In genomic region chr1:23679815-23680214, GRCh38 we compare ENCODE assay signal across 11 cellular contexts.
"Had no signal": no experiment of that assay in that cellular context is flagged by ENCODE, and none has a peak within 500 bp of the region (broad histone marks: within the 10 kb centered on the region; RNA-seq: fewer than 3 reads in every experiment).

No MANE protein-coding gene starts in this region.

- DNase-seq: GM23248, GOT3, H7, H9, HCEC 1CT, HFFc6 had no signal

- H3K9me3 ChIP-seq: HAP-1 had no signal

- H2AFZ ChIP-seq: GM23248, GM23338 had no signal

- H3K27ac ChIP-seq: GM23248 had no signal

- H3K36me3 ChIP-seq: HAP-1 had no signal

- H3K4me1 ChIP-seq: HAP-1 had no signal

- H3K4me2 ChIP-seq: GM23338 had no signal

- ATAC-seq: GM23338, HCT116 had no signal

- H3K4me3 ChIP-seq: GM23248, GM23338, HAP-1 had no signal

- FAIRE-seq: H1, H54 had no signal

- H3K9ac ChIP-seq: GM23248 had no signal
